In genomic region chr2:23924589-23925359, GRCh38 we compare ENCODE assay signal across 9 cellular contexts. TPM values are rescaled to one million over a fixed set of nuclear protein-coding genes. Genes with fewer than 3 reads are reported as not detected.
DNase-seq lines count a peak whose midpoint lies in the region; ATAC-seq and TF ChIP-seq lines count a peak whose summit lies in the region.
"Had no signal": no experiment of that assay in that cellular context is flagged by ENCODE, and none has a peak within 500 bp of the region (broad histone marks: within the 10 kb centered on the region; RNA-seq: fewer than 3 reads in every experiment).

No MANE protein-coding gene starts in this region.

- no peak overlapping the region for H4K8ac ChIP-seq in IMR-90 (ENCODE audit: low read depth in 2 of 2, low read length in 2 of 2)

- H2AK9ac ChIP-seq in IMR-90 (replicated peaks; ENCODE audit: low read depth, low read length, poor library complexity) = no peak overlapping the region

- peaks cover 6% of the 10 kb centered on the region; the same call in 1 of the 2 replicates for H3K9me1 ChIP-seq in IMR-90 (ENCODE audit: insufficient read depth, low read length)

- H3K4me1 ChIP-seq in BLaER1 treated with 17β-estradiol and CSF1 and Interleukin-3, amounts not matched to agents 10 nM and 100 nM = peaks cover 37 to 59% (median 54%) of the 10 kb centered on the region in 10 experiments
- no peaks in the 10 kb centered on the region; the same call in 1 of the 2 replicates for H3K4me1 ChIP-seq in IMR-90 (ENCODE audit: control insufficient read depth, insufficient read depth, low read length)
- H3K4me1 ChIP-seq in mammary epithelial cell (ENCODE audit: insufficient read depth, low read length) = peaks cover 14% of the 10 kb centered on the region

- in situ Hi-C loops in IMR-90 (cut with MboI; ENCODE audit: low sequenced_read_pairs) (no loop called here), mammary epithelial cell (cut with MboI; ENCODE audit: low sequenced_read_pairs in 2 of 2) (no loop called here)

- H3K27ac Mint-ChIP-seq in natural killer cell treated with Interleukin-12 subunit alpha and Interleukin-12 subunit beta and Interleukin-15 and Interleukin-18, amount 100 ng/mL, for 72 hours = peak overlapping the region; percentile 83 to 98

- dilution Hi-C loops in IMR-90 (cut with HindIII; ENCODE audit: low sequenced_read_pairs, unreplicated experiment) (no loop called here), mammary epithelial cell (cut with HindIII; ENCODE audit: low sequenced_read_pairs) (loop anchor here (5.0 kb wide), 1 partner anchor 102 kb away; no protein-coding TSS in a partner anchor)

- H4K20me1 ChIP-seq in BLaER1 treated with 17β-estradiol and CSF1 and Interleukin-3, amounts not matched to agents 10 nM and 100 nM = peaks cover 47 to 61% (median 60%) of the 10 kb centered on the region in 11 experiments; a peak in 21 of 22 replicates
- H4K20me1 ChIP-seq in IMR-90 (ENCODE audit: insufficient read depth, low read length) = peaks cover 13% of the 10 kb centered on the region
- H4K20me1 ChIP-seq in mammary epithelial cell (ENCODE audit: insufficient read depth, low read length) = no peaks in the 10 kb centered on the region

- TF ChIP-seq RAD21 in IMR-90 (IDR thresholded peaks at IDR 0.05; ENCODE audit: low read length) = no peak

- H4K5ac ChIP-seq in IMR-90 (ENCODE audit: low read depth, low read length) = 0 out of 2 replicates have a peak overlapping the region, but pooled peaks have one; percentile 2

- no peaks in the 10 kb centered on the region for H3K27me3 Mint-ChIP-seq in natural killer cell treated with Interleukin-12 subunit alpha and Interleukin-12 subunit beta and Interleukin-15 and Interleukin-18, amount 100 ng/mL, for 72 hours

- POLR2A ChIA-PET in IMR-90 (lab: Charles Lee; ENCODE audit: unreplicated experiment) = no interaction called here

- peak overlapping the region in 7 of 11 experiments; percentile 97 to 99 (median 99); a peak in 9 of 22 replicates for H3K27ac ChIP-seq in BLaER1 treated with 17β-estradiol and CSF1 and Interleukin-3, amounts not matched to agents 10 nM and 100 nM
- H3K27ac ChIP-seq in IMR-90 (ENCODE audit: insufficient read depth, low read length) = no peak overlapping the region
- H3K27ac ChIP-seq in mammary epithelial cell (ENCODE audit: insufficient read depth, low read depth, low read length) = peak overlapping the region; percentile 90

- no peak overlapping the region for H3K18ac ChIP-seq in IMR-90 (ENCODE audit: low read depth, low read length)

- no peak for DNase-seq in IMR-90
- DNase-seq in mammary epithelial cell = no peak
- no peak for DNase-seq in natural killer cell treated with Interleukin-12 subunit alpha and Interleukin-12 subunit beta and Interleukin-15 and Interleukin-18, amount 100 ng/mL, for 72 hours (ENCODE audit: low spot score)
- no peak for DNase-seq in GDM1 (lab: John Stamatoyannopoulos, UW)
- no peak for DNase-seq in NCI-H1694 treated with DMSO at 0.1 percent for 48 hours (lab: John Stamatoyannopoulos, UW)
- DNase-seq: stimulated activated CD4-positive, alpha-beta T cell treated with anti-CD3 and anti-CD28 coated beads, Interleukin-15, amount 100 ng/mL, for 24 hours had no signal

- TF ChIP-seq CTCF in IMR-90 (conservative IDR thresholded peaks at IDR 0.05; ENCODE audit: low read depth, low read length) (no peak), mammary epithelial cell (conservative IDR thresholded peaks at IDR 0.05 in 1 of 2, IDR thresholded peaks at IDR 0.05 in 1 of 2; ENCODE audit: extremely low read depth in 1 of 2, insufficient read depth in 1 of 2, low read depth in 1 of 2, low read length in 2 of 2) (no peak)

- no peaks in the 10 kb centered on the region for H3K9me3 ChIP-seq in BLaER1 treated with 17β-estradiol and CSF1 and Interleukin-3, amounts not matched to agents 10 nM and 100 nM (replicated peaks in 1 of 11)
- no peaks in the 10 kb centered on the region for H3K9me3 ChIP-seq in IMR-90 (ENCODE audit: control insufficient read depth, insufficient read depth, low read length)
- no peaks in the 10 kb centered on the region for H3K9me3 ChIP-seq in mammary epithelial cell (replicated peaks; ENCODE audit: insufficient read depth, low read length)

- H3K4me1 Mint-ChIP-seq in natural killer cell treated with Interleukin-12 subunit alpha and Interleukin-12 subunit beta and Interleukin-15 and Interleukin-18, amount 100 ng/mL, for 72 hours (ENCODE audit: low read depth in 2 of 2) = peaks cover 40 to 49% of the 10 kb centered on the region in 2 donors

- H2AFZ ChIP-seq in IMR-90 (replicated peaks; ENCODE audit: low read length, poor library complexity) = no peak overlapping the region
- H2AFZ ChIP-seq in mammary epithelial cell (ENCODE audit: low read depth, low read length) = no peak overlapping the region

- ATAC-seq in IMR-90 (ENCODE audit: low read depth) = no peak
- ATAC-seq in natural killer cell treated with Interleukin-12 subunit alpha and Interleukin-12 subunit beta and Interleukin-15 and Interleukin-18, amount 100 ng/mL, for 72 hours = no peak
- no peak for ATAC-seq in HG03139 (IDR thresholded peaks at IDR 0.05; ENCODE audit: unreplicated experiment)
- no peak for ATAC-seq in HG02678 (IDR thresholded peaks at IDR 0.05; ENCODE audit: unreplicated experiment)

- H3K9ac ChIP-seq in BLaER1 treated with 17β-estradiol and CSF1 and Interleukin-3, amounts not matched to agents 10 nM and 100 nM = peak overlapping the region; percentile 92 to 100 (median 98); a peak in 19 of 22 replicates
- H3K9ac ChIP-seq in IMR-90 (ENCODE audit: low read depth, low read length) (peak overlapping the region; percentile 52; the same call in 1 of the 2 replicates), mammary epithelial cell (ENCODE audit: insufficient read depth, low read length) (peak overlapping the region; percentile 91)

- no peak for TF ChIP-seq POLR2A in IMR-90 (IDR thresholded peaks at IDR 0.05; ENCODE audit: low read depth, low read length)

- no peaks in the 10 kb centered on the region for H3K9me3 Mint-ChIP-seq in natural killer cell treated with Interleukin-12 subunit alpha and Interleukin-12 subunit beta and Interleukin-15 and Interleukin-18, amount 100 ng/mL, for 72 hours

- intact Hi-C loops in IMR-90 (cut with micrococcal nuclease) (loop anchor here (5.0 to 10.0 kb wide), 2 partner anchors 117 to 430 kb away; no protein-coding TSS in a partner anchor), mammary epithelial cell (cut with micrococcal nuclease) (loop anchor here (5.0 kb wide), 1 partner anchor 458 kb away; no protein-coding TSS in a partner anchor)

- H2BK120ac ChIP-seq in IMR-90 (ENCODE audit: low read depth, low read length) = no peak overlapping the region

- H3K79me1 ChIP-seq in IMR-90 (ENCODE audit: low read depth in 1 of 2, low read length in 2 of 2) = peaks cover 8 to 54% of the 10 kb centered on the region in 2 experiments

- H3K23ac ChIP-seq in IMR-90 (ENCODE audit: low read depth, low read length) = peak overlapping the region; percentile 74

- no peak overlapping the region for H2BK20ac ChIP-seq in IMR-90 (ENCODE audit: low read depth, low read length)

- peak overlapping the region; percentile 79 to 97 (median 90); a peak in 18 of 20 replicates for H3K4me3 ChIP-seq in BLaER1 treated with 17β-estradiol and CSF1 and Interleukin-3, amounts not matched to agents 10 nM and 100 nM
- H3K4me3 ChIP-seq in IMR-90 (ENCODE audit: insufficient read depth, low read depth, low read length) (peak overlapping the region; percentile 88; the same call in 1 of the 2 replicates), mammary epithelial cell (replicated peaks in 1 of 3; ENCODE audit: insufficient read depth in 1 of 3, low read depth in 2 of 3, low read length in 3 of 3) (peak overlapping the region; percentile 91 to 98 (median 97))

- no peak overlapping the region for H2BK15ac ChIP-seq in IMR-90 (ENCODE audit: low read depth, low read length)

- no peak overlapping the region for H2BK5ac ChIP-seq in IMR-90 (ENCODE audit: low read depth, low read length, poor library complexity, severe bottlenecking)

- CTCF ChIA-PET in IMR-90 (lab: Yijun Ruan, JAX) = interaction anchor here (0.9 to 1.2 kb wide), 3 partner anchors 15 to 244 kb away, joined by 3 to 7 read pairs (median 3); no protein-coding TSS in a partner anchor
- CTCF ChIA-PET in mammary epithelial cell (lab: Charles Lee; ENCODE audit: low non-redundant PET) = interaction anchor here (1.2 kb wide), 1 partner anchor 100 kb away, joined by 7 read pairs; no protein-coding TSS in a partner anchor

- peak overlapping the region; percentile 48; the same call in 1 of the 2 replicates for H3K14ac ChIP-seq in IMR-90 (replicated peaks; ENCODE audit: low read depth, low read length)

- H3K27me3 ChIP-seq in BLaER1 treated with 17β-estradiol and CSF1 and Interleukin-3, amounts not matched to agents 10 nM and 100 nM = no peaks in the 10 kb centered on the region
- H3K27me3 ChIP-seq in IMR-90 (ENCODE audit: control insufficient read depth, insufficient read depth, low read length) (no peaks in the 10 kb centered on the region), mammary epithelial cell (ENCODE audit: insufficient read depth, low read length) (no peaks in the 10 kb centered on the region)

- WGBS in IMR-90 (ENCODE audit: extremely low coverage in 2 of 2, insufficient read length in 1 of 2), 2 experiments = no CpG with 5 or more reads among the region's 7 CpGs
- 13% methylated on average over 7 of the region's 7 CpGs for WGBS in mammary epithelial cell (ENCODE audit: low coverage, missing lambda C conversion rate)

- peaks cover 0 to 4% (median 0%) of the 10 kb centered on the region in 11 experiments; a peak in 1 of 22 replicates for H3K36me3 ChIP-seq in BLaER1 treated with 17β-estradiol and CSF1 and Interleukin-3, amounts not matched to agents 10 nM and 100 nM
- no peaks in the 10 kb centered on the region for H3K36me3 ChIP-seq in IMR-90 (ENCODE audit: control insufficient read depth, insufficient read depth, low read length)
- no peaks in the 10 kb centered on the region for H3K36me3 ChIP-seq in mammary epithelial cell (ENCODE audit: insufficient read depth, low read length)

- H3K4me3 Mint-ChIP-seq in natural killer cell treated with Interleukin-12 subunit alpha and Interleukin-12 subunit beta and Interleukin-15 and Interleukin-18, amount 100 ng/mL, for 72 hours = peak overlapping the region; percentile 89

- no peak overlapping the region for H2AK5ac ChIP-seq in IMR-90 (ENCODE audit: low read depth, low read length)

- H3K56ac ChIP-seq in IMR-90 (ENCODE audit: extremely low read depth, insufficient read depth, low read length) = 0 out of 2 replicates have a peak overlapping the region, but pooled peaks have one; percentile 47

- no peak overlapping the region; the same call in 1 of the 2 replicates for H3K4ac ChIP-seq in IMR-90 (ENCODE audit: low read depth, low read length)

- peaks cover 85% of the 10 kb centered on the region for H3K79me2 ChIP-seq in mammary epithelial cell (ENCODE audit: insufficient read depth, low read length)

- no peaks in the 10 kb centered on the region for H3K36me3 Mint-ChIP-seq in natural killer cell treated with Interleukin-12 subunit alpha and Interleukin-12 subunit beta and Interleukin-15 and Interleukin-18, amount 100 ng/mL, for 72 hours

- H4K91ac ChIP-seq in IMR-90 (ENCODE audit: insufficient read depth, low read depth, low read length) = no peak overlapping the region

- peak overlapping the region; percentile 69 to 95 (median 86) for H3K4me2 ChIP-seq in BLaER1 treated with 17β-estradiol and CSF1 and Interleukin-3, amounts not matched to agents 10 nM and 100 nM
- H3K4me2 ChIP-seq in IMR-90 (ENCODE audit: low read depth, low read length) (peak overlapping the region; percentile 71), mammary epithelial cell (ENCODE audit: insufficient read depth, low read depth, low read length) (peak overlapping the region; percentile 94)

- BruUV-seq in IMR-90 (replicated peaks; lab: Mats Ljungman, UMichigan) (no TSS peak), mammary epithelial cell (replicated peaks; lab: Mats Ljungman, UMichigan) (TSS peak; percentile 21)

RNA-seq across cellular contexts. Expression of gene ATAD2B, which starts 2.1 kb away (rescaled TPM):
- 5.0 and 9.4 TPM in 2 replicates for total RNA-seq in IMR-90 (2012; rRNA removed)
- polyA plus RNA-seq in IMR-90 (2012; rRNA removed) = 0.99 and 1.5 TPM in 2 replicates
- polyA plus RNA-seq in IMR-90 (2012; cell fraction: cytosol; rRNA removed) = 0.27 and 0.34 TPM in 2 replicates
- 2.3 and 4.8 TPM in 2 replicates for polyA plus RNA-seq in IMR-90 (2012; cell fraction: nucleus; rRNA removed; ENCODE audit: low replicate concordance)
- total RNA-seq in mammary epithelial cell = 10 to 100 TPM; 14.0 to 16.4 TPM
- polyA plus RNA-seq in mammary epithelial cell = 1.5 TPM
- 0.52 TPM for polyA minus RNA-seq in mammary epithelial cell
- total RNA-seq in natural killer cell treated with Interleukin-12 subunit alpha and Interleukin-12 subunit beta and Interleukin-15 and Interleukin-18, amount 100 ng/mL, for 72 hours = 10 to 100 TPM; 36.2 to 44.5 TPM

RNA-seq across cellular contexts. Expression of gene UBXN2A, which starts 15.5 kb away (rescaled TPM):
- total RNA-seq in IMR-90 (2012; rRNA removed) (7.7 and 10.8 TPM in 2 replicates), mammary epithelial cell (10 to 100 TPM; 18.7 to 19.1 TPM)
- polyA plus RNA-seq in IMR-90 (2012; rRNA removed) (3.2 and 4.6 TPM in 2 replicates), mammary epithelial cell (7.9 TPM)
- 0.87 and 1.5 TPM in 2 replicates for polyA plus RNA-seq in IMR-90 (2012; cell fraction: cytosol; rRNA removed)
- 0.30 and 1.7 TPM in 2 replicates for polyA plus RNA-seq in IMR-90 (2012; cell fraction: nucleus; rRNA removed; ENCODE audit: low replicate concordance)
- polyA minus RNA-seq in mammary epithelial cell = 7.5 TPM
- 10 to 100 TPM; 11.2 to 14.1 TPM for total RNA-seq in natural killer cell treated with Interleukin-12 subunit alpha and Interleukin-12 subunit beta and Interleukin-15 and Interleukin-18, amount 100 ng/mL, for 72 hours
